In genomic region chr6:88653936-88654335, GRCh38 we compare ENCODE assay signal across 1 cellular context.
TF ChIP-seq lines count a peak whose summit lies in the region.

No MANE protein-coding gene starts in this region.

TF ChIP-seq in K562, 482 proteins besides CTCF, POLR2A, EP300 and RAD21 (continued from another document):
- no peak for TF ChIP-seq ATF2 (CRISPR knock-in tag; IDR thresholded peaks at IDR 0.05)
- TF ChIP-seq MYNN (IDR thresholded peaks at IDR 0.05), result no peak
- no peak for TF ChIP-seq MYNN (CRISPR knock-in tag; IDR thresholded peaks at IDR 0.05)
- no peak for TF ChIP-seq ASH1L (IDR thresholded peaks at IDR 0.05; ENCODE audit: borderline replicate concordance, low read depth, partially characterized antibody)
- TF ChIP-seq SNAPC5 (CRISPR knock-in tag; IDR thresholded peaks at IDR 0.05), result no peak
- TF ChIP-seq ZBTB12 (CRISPR knock-in tag; IDR thresholded peaks at IDR 0.05), result no peak
- TF ChIP-seq BCL6 (CRISPR knock-in tag; IDR thresholded peaks at IDR 0.05), result no peak
- TF ChIP-seq ZNF311 (CRISPR knock-in tag; IDR thresholded peaks at IDR 0.05), result no peak
- no peak for TF ChIP-seq ZNF644 (tag; IDR thresholded peaks at IDR 0.05; ENCODE audit: low read depth)
- no peak for TF ChIP-seq THAP12 (CRISPR knock-in tag; IDR thresholded peaks at IDR 0.05)
- no peak for TF ChIP-seq ZFP30 (CRISPR knock-in tag; IDR thresholded peaks at IDR 0.05; ENCODE audit: borderline replicate concordance)
- TF ChIP-seq ESRRA (IDR thresholded peaks at IDR 0.05; ENCODE audit: borderline replicate concordance, low read depth), result no peak
- no peak for TF ChIP-seq NR0B1 (IDR thresholded peaks at IDR 0.05; ENCODE audit: partially characterized antibody)
- no peak for TF ChIP-seq HBP1 (CRISPR knock-in tag; IDR thresholded peaks at IDR 0.05)
- TF ChIP-seq ZNF511 (CRISPR knock-in tag; IDR thresholded peaks at IDR 0.05), result no peak
- TF ChIP-seq ZNF316 (IDR thresholded peaks at IDR 0.05), result peak; percentile 77
- TF ChIP-seq, protein P1, sequence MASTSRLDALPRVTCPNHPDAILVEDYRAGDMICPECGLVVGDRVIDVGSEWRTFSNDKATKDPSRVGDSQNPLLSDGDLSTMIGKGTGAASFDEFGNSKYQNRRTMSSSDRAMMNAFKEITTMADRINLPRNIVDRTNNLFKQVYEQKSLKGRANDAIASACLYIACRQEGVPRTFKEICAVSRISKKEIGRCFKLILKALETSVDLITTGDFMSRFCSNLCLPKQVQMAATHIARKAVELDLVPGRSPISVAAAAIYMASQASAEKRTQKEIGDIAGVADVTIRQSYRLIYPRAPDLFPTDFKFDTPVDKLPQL (IDR thresholded peaks at IDR 0.05; ENCODE audit: extremely low read depth, insufficient read length), result no peak
- no peak for TF ChIP-seq SRSF1 (IDR thresholded peaks at IDR 0.05; ENCODE audit: low read depth, low read length)
- TF ChIP-seq, protein P2, sequence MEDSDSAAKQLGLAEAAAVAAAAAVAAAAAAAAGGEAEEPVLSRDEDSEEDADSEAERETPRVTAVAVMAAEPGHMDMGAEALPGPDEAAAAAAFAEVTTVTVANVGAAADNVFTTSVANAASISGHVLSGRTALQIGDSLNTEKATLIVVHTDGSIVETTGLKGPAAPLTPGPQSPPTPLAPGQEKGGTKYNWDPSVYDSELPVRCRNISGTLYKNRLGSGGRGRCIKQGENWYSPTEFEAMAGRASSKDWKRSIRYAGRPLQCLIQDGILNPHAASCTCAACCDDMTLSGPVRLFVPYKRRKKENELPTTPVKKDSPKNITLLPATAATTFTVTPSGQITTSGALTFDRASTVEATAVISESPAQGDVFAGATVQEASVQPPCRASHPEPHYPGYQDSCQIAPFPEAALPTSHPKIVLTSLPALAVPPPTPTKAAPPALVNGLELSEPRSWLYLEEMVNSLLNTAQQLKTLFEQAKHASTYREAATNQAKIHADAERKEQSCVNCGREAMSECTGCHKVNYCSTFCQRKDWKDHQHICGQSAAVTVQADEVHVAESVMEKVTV (CRISPR knock-in tag; IDR thresholded peaks at IDR 0.05), result no peak
- no peak for TF ChIP-seq ZNF551 (CRISPR knock-in tag; IDR thresholded peaks at IDR 0.05)
- TF ChIP-seq MAFG (tag; conservative IDR thresholded peaks at IDR 0.05), result peak; percentile 43; the same call in 1 of the 2 replicates
- no peak for TF ChIP-seq MEF2D (tag; conservative IDR thresholded peaks at IDR 0.05; ENCODE audit: low read depth)
- no peak for TF ChIP-seq ELF2 (CRISPR knock-in tag; IDR thresholded peaks at IDR 0.05)
- no peak for TF ChIP-seq ZNF583 (CRISPR knock-in tag; IDR thresholded peaks at IDR 0.05)
- peak; percentile 68 for TF ChIP-seq MAFK (IDR thresholded peaks at IDR 0.05; ENCODE audit: low read length)
- no peak for TF ChIP-seq POLR3G (IDR thresholded peaks at IDR 0.05; ENCODE audit: extremely low read depth, insufficient read length, insufficient replicate concordance)
- no peak for TF ChIP-seq NFE2 (IDR thresholded peaks at IDR 0.05; ENCODE audit: low read depth)
- no peak for TF ChIP-seq EHMT2 (IDR thresholded peaks at IDR 0.05)
- TF ChIP-seq, protein P3, sequence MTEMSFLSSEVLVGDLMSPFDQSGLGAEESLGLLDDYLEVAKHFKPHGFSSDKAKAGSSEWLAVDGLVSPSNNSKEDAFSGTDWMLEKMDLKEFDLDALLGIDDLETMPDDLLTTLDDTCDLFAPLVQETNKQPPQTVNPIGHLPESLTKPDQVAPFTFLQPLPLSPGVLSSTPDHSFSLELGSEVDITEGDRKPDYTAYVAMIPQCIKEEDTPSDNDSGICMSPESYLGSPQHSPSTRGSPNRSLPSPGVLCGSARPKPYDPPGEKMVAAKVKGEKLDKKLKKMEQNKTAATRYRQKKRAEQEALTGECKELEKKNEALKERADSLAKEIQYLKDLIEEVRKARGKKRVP (CRISPR knock-in tag; IDR thresholded peaks at IDR 0.05), result no peak
- TF ChIP-seq SMARCA4 (IDR thresholded peaks at IDR 0.05), result no peak
- TF ChIP-seq ARID3B (CRISPR knock-in tag; IDR thresholded peaks at IDR 0.05; ENCODE audit: borderline replicate concordance), result no peak
- TF ChIP-seq ARID2 (IDR thresholded peaks at IDR 0.05), result no peak
